In the genomic region with DNA sequence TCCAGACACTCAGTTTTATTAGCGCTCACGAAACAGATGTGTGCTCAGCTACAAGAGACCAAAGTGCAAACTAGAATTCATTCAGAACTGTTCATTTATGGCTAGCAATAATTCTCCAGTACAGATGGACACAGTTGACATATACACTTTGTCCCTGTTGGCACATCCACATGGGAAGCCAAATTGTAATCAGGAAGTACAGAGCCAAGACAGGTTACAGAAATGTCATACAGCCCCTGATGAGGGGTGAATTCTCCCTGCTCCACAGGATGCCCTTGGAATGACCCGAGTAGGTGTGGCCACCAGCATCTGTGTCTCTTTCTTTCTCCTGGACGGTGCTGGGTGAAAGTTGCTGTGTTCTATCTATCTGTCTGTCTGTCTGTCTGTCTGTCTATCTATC, we compare ENCODE assay signal across 15 cellular contexts. TPM values are rescaled to one million over a fixed set of nuclear protein-coding genes. Genes with fewer than 3 reads are reported as not detected.
A peak's percentile ranks its signal among the peaks of the same experiment; 100 is the strongest.
DNase-seq lines count a peak whose midpoint lies in the region; ATAC-seq and TF ChIP-seq lines count a peak whose summit lies in the region.
"Had no signal": no experiment of that assay in that cellular context is flagged by ENCODE, and none has a peak within 500 bp of the region (broad histone marks: within the 10 kb centered on the region; RNA-seq: fewer than 3 reads in every experiment).

No MANE protein-coding gene starts in this region.

- intact Hi-C loops in mucosa of descending colon (cut with DNase I, micrococcal nuclease), result no loop called here
- intact Hi-C loops in CD4-positive, alpha-beta T cell (cut with DNase I, micrococcal nuclease), result loop anchor here in 1 of 2 experiments (10.0 kb wide), 1 partner anchor 495 kb away; a partner anchor contains a TSS

- no peaks in the 10 kb centered on the region for H3K9me3 Mint-ChIP-seq in CD4-positive, alpha-beta T cell
- H3K9me3 Mint-ChIP-seq in activated CD8-positive, alpha-beta T cell treated with anti-CD3 and anti-CD28 coated beads, Interleukin-2, amount 10 ng/mL, durations not matched to agents 7 days and 5 days (ENCODE audit: insufficient read depth), result no peaks in the 10 kb centered on the region
- H3K9me3 Mint-ChIP-seq: stimulated activated naive CD8-positive, alpha-beta T cell treated with anti-CD3 and anti-CD28 coated beads, Interleukin-15, Interleukin-2, amounts not matched to agents 100 ng/mL and 50 ng/mL, for 24 hours; T-helper 2 cell treated with Interferon-gamma antibody and Interleukin-4, amounts not matched to agents 5 μg/mL and 100 μg/mL, for 36 hours had no signal

- CTCF ChIA-PET in AG04450 (lab: Charles Lee), result interaction anchor here (0.5 to 1.4 kb wide), 2 partner anchors 78 to 80 kb away, joined by 4 to 6 read pairs; no protein-coding TSS in a partner anchor
- CTCF ChIA-PET in CD4-positive, alpha-beta T cell (lab: Charles Lee), result no interaction called here
- CTCF ChIA-PET in activated CD8-positive, alpha-beta T cell treated with anti-CD3 and anti-CD28 coated beads, Interleukin-2, amount 10 ng/mL, durations not matched to agents 7 days and 5 days (lab: Charles Lee), result interaction anchor here (0.6 to 1.5 kb wide), 2 partner anchors 9 to 573 kb away, joined by 3 read pairs; no protein-coding TSS in a partner anchor

- no peaks in the 10 kb centered on the region for H3K9me3 ChIP-seq in AG04450 (ENCODE audit: control insufficient read depth, insufficient read depth, low read length)
- no peaks in the 10 kb centered on the region for H3K9me3 ChIP-seq in SJSA1 (replicated peaks)
- no peaks in the 10 kb centered on the region for H3K9me3 ChIP-seq in mucosa of descending colon
- H3K9me3 ChIP-seq in CD4-positive, alpha-beta T cell (ENCODE audit: control insufficient read depth, low read length), result no peaks in the 10 kb centered on the region
- H3K9me3 ChIP-seq: A549, vagina had no signal

- no peak overlapping the region for H3K27ac Mint-ChIP-seq in CD4-positive, alpha-beta T cell
- H3K27ac Mint-ChIP-seq in activated CD8-positive, alpha-beta T cell treated with anti-CD3 and anti-CD28 coated beads, Interleukin-2, amount 10 ng/mL, durations not matched to agents 7 days and 5 days, result no peak overlapping the region
- H3K27ac Mint-ChIP-seq: T-helper 2 cell treated with Interferon-gamma antibody and Interleukin-4, amounts not matched to agents 5 μg/mL and 100 μg/mL, for 36 hours had no signal

- TF ChIP-seq CTCF in AG04450 (IDR thresholded peaks at IDR 0.05; ENCODE audit: low read depth, low read length), result no peak
- TF ChIP-seq CTCF in fibroblast of villous mesenchyme (IDR thresholded peaks at IDR 0.05; ENCODE audit: insufficient read depth, low read depth, low read length), result no peak
- no peak for TF ChIP-seq CTCF in mucosa of descending colon (IDR thresholded peaks at IDR 0.05)
- no peak for TF ChIP-seq CTCF in CD4-positive, alpha-beta T cell (IDR thresholded peaks at IDR 0.05)

- H3K4me3 ChIP-seq in AG04450 (ENCODE audit: low read depth, low read length) (no peak overlapping the region), SJSA1 (no peak overlapping the region), fibroblast of villous mesenchyme (ENCODE audit: low read depth, low read length) (no peak overlapping the region), mucosa of descending colon (no peak overlapping the region)
- H3K4me3 ChIP-seq: A549, vagina had no signal

- H3K36me3 ChIP-seq in SJSA1 (peaks cover 30% of the 10 kb centered on the region), mucosa of descending colon (ENCODE audit: low read depth) (no peaks in the 10 kb centered on the region)

- peak; percentile 94 for ATAC-seq in mucosa of descending colon
- no peak for ATAC-seq in HG02884 (IDR thresholded peaks at IDR 0.05; ENCODE audit: unreplicated experiment)
- ATAC-seq in CD4-positive, alpha-beta T cell (ENCODE audit: poor library complexity), result no peak
- no peak for ATAC-seq in activated CD8-positive, alpha-beta T cell treated with anti-CD3 and anti-CD28 coated beads, Interleukin-2, amount 10 ng/mL, durations not matched to agents 7 days and 5 days
- ATAC-seq: activated CD4-positive, CD25-positive, alpha-beta regulatory T cell treated with anti-CD3 and anti-CD28 coated beads, Interleukin-2, amount 50 U/mL, for 24 hours had no signal

- DNase-seq in AG04450 (ENCODE audit: low read depth, low spot score) (no peak), SJSA1 (ENCODE audit: low read depth in 1 of 2, low spot score in 2 of 2) (no peak), fibroblast of villous mesenchyme (ENCODE audit: low read depth) (peak; percentile 35), mucosa of descending colon (peak in 2 of 3 donors; percentile 46 to 56), NCI-H82 treated with DMSO at 0.1 percent for 48 hours (lab: John Stamatoyannopoulos, UW; ENCODE audit: unreplicated experiment) (no peak)
- no peak for DNase-seq in CD4-positive, alpha-beta T cell
- DNase-seq in activated CD8-positive, alpha-beta T cell treated with anti-CD3 and anti-CD28 coated beads, Interleukin-2, amount 10 ng/mL, durations not matched to agents 7 days and 5 days, result no peak
- DNase-seq: NCI-H1417, SIG-M5 had no signal

- H3K4me3 Mint-ChIP-seq in CD4-positive, alpha-beta T cell, result no peak overlapping the region
- no peak overlapping the region for H3K4me3 Mint-ChIP-seq in activated CD8-positive, alpha-beta T cell treated with anti-CD3 and anti-CD28 coated beads, Interleukin-2, amount 10 ng/mL, durations not matched to agents 7 days and 5 days
- H3K4me3 Mint-ChIP-seq: stimulated activated naive CD8-positive, alpha-beta T cell treated with anti-CD3 and anti-CD28 coated beads, Interleukin-15, Interleukin-2, amounts not matched to agents 100 ng/mL and 50 ng/mL, for 24 hours; T-helper 2 cell treated with Interferon-gamma antibody and Interleukin-4, amounts not matched to agents 5 μg/mL and 100 μg/mL, for 36 hours had no signal

- POLR2A ChIA-PET in AG04450 (lab: Yijun Ruan, JAX), result no interaction called here
- POLR2A ChIA-PET in CD4-positive, alpha-beta T cell (lab: Charles Lee), result no interaction called here
- POLR2A ChIA-PET in activated CD8-positive, alpha-beta T cell treated with anti-CD3 and anti-CD28 coated beads, Interleukin-2, amount 10 ng/mL, durations not matched to agents 7 days and 5 days (lab: Charles Lee), result no interaction called here

- H3K27me3 Mint-ChIP-seq in CD4-positive, alpha-beta T cell, result no peaks in the 10 kb centered on the region
- H3K27me3 Mint-ChIP-seq in activated CD8-positive, alpha-beta T cell treated with anti-CD3 and anti-CD28 coated beads, Interleukin-2, amount 10 ng/mL, durations not matched to agents 7 days and 5 days (ENCODE audit: low read depth), result no peaks in the 10 kb centered on the region
- H3K27me3 Mint-ChIP-seq: stimulated activated naive CD8-positive, alpha-beta T cell treated with anti-CD3 and anti-CD28 coated beads, Interleukin-15, Interleukin-2, amounts not matched to agents 100 ng/mL and 50 ng/mL, for 24 hours had no signal

- H3K36me3 Mint-ChIP-seq in CD4-positive, alpha-beta T cell (ENCODE audit: low read depth), result peaks cover 73% of the 10 kb centered on the region
- peaks cover 18% of the 10 kb centered on the region for H3K36me3 Mint-ChIP-seq in activated CD8-positive, alpha-beta T cell treated with anti-CD3 and anti-CD28 coated beads, Interleukin-2, amount 10 ng/mL, durations not matched to agents 7 days and 5 days (ENCODE audit: low read depth)

- H3K27me3 ChIP-seq in AG04450 (ENCODE audit: control insufficient read depth, insufficient read depth, low read length) (no peaks in the 10 kb centered on the region), SJSA1 (replicated peaks) (no peaks in the 10 kb centered on the region)
- H3K27me3 ChIP-seq in CD4-positive, alpha-beta T cell (ENCODE audit: control insufficient read depth, insufficient read depth, low read length), result no peaks in the 10 kb centered on the region
- H3K27me3 ChIP-seq: vagina had no signal

- peaks cover 34% of the 10 kb centered on the region for H3K4me1 ChIP-seq in SJSA1 (replicated peaks)
- peaks cover 18% of the 10 kb centered on the region for H3K4me1 ChIP-seq in mucosa of descending colon (ENCODE audit: low read depth)

- H3K27ac ChIP-seq in AG04450 (ENCODE audit: low read depth, low read length), result peak overlapping the region; percentile 79
- H3K27ac ChIP-seq in SJSA1, result peak overlapping the region; percentile 54
- no peak overlapping the region for H3K27ac ChIP-seq in CD4-positive, alpha-beta T cell (ENCODE audit: low read depth, low read length)
- H3K27ac ChIP-seq: A549, vagina had no signal

- H3K4me1 Mint-ChIP-seq in CD4-positive, alpha-beta T cell (ENCODE audit: low read depth), result peaks cover 19% of the 10 kb centered on the region
- H3K4me1 Mint-ChIP-seq in activated CD8-positive, alpha-beta T cell treated with anti-CD3 and anti-CD28 coated beads, Interleukin-2, amount 10 ng/mL, durations not matched to agents 7 days and 5 days (ENCODE audit: low read depth), result peaks cover 6% of the 10 kb centered on the region

RNA-seq across cellular contexts. Expression of a gene that starts 7.6 kb away (rescaled TPM):
- 13.5 and 14.4 TPM in 2 replicates for polyA plus RNA-seq in AG04450 (2011; rRNA removed)
- 12.4 and 13.2 TPM in 2 replicates for polyA minus RNA-seq in AG04450 (2011; rRNA and poly(A)+ RNA removed)
- total RNA-seq in SJSA1 (2014; rRNA removed; shearing (Covaris generic)), result 14.8 and 18.7 TPM in 2 replicates
- total RNA-seq in fibroblast of villous mesenchyme, result 9.7 and 12.5 TPM in 2 replicates
- total RNA-seq in mucosa of descending colon, result 10 to 100 TPM; 14.8 to 16.4 (median 16.3) TPM
- total RNA-seq in CD4-positive, alpha-beta T cell, result 1 to 10 TPM; 7.3 to 7.6 TPM
- 10 to 100 TPM; 10.8 to 11.1 TPM for total RNA-seq in activated CD8-positive, alpha-beta T cell treated with anti-CD3 and anti-CD28 coated beads, Interleukin-2, amount 10 ng/mL, durations not matched to agents 7 days and 5 days

RNA-seq across cellular contexts. Expression of a gene that starts 43.5 kb away (rescaled TPM):
- polyA plus RNA-seq in AG04450 (2011; rRNA removed), result 10.5 and 14.9 TPM in 2 replicates
- polyA minus RNA-seq in AG04450 (2011; rRNA and poly(A)+ RNA removed), result 9.9 and 10.3 TPM in 2 replicates
- total RNA-seq in SJSA1 (2014; rRNA removed; shearing (Covaris generic)), result 71.4 and 85.6 TPM in 2 replicates
- total RNA-seq in fibroblast of villous mesenchyme, result 7.4 and 17.7 TPM in 2 replicates
- total RNA-seq in mucosa of descending colon, result 10 to 100 TPM in 2 of 3 donors, 1 to 10 TPM in 1; 3.4 to 13.9 (median 13.1) TPM
- 1 to 10 TPM; 1.8 to 1.9 TPM for total RNA-seq in CD4-positive, alpha-beta T cell
- total RNA-seq in activated CD8-positive, alpha-beta T cell treated with anti-CD3 and anti-CD28 coated beads, Interleukin-2, amount 10 ng/mL, durations not matched to agents 7 days and 5 days, result 10 to 100 TPM; 24.9 to 25.6 TPM

Comparison
In these comparisons a context has a peak if more than half of its experiments do, and no peak if none do; other contexts are left out.
1. DNase-seq: peak in fibroblast of villous mesenchyme (single experiment) and mucosa of descending colon (2 of 3); none in AG04450 (single experiment), SJSA1 (0 of 2), CD4-positive, alpha-beta T cell (0 of 10), NCI-H82 treated with DMSO at 0.1 percent for 48 hours (single experiment) and activated CD8-positive, alpha-beta T cell treated with anti-CD3 and anti-CD28 coated beads, Interleukin-2, amount 10 ng/mL, durations not matched to agents 7 days and 5 days (single experiment).